In the genomic region with DNA sequence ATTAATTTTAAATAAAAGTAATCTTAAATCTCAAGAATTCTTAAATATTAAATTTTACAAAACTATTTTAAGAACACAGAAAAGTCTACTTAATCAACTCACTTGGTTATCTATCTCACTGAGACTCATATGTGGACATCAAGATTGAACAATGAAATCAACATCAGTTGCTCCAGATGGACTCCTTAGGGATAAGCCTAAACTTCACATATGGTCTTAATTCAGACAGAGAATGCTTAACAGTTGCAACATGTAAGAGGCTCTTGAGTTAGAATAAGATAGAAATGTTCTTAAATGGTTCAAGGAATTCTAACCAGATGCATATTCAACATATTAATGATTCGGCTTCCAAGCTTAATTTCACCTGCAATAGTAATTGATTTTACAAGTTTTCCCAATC, we compare ENCODE assay signal across 22 cellular contexts.
"Had no signal": no experiment of that assay in that cellular context is flagged by ENCODE, and none has a peak within 500 bp of the region (broad histone marks: within the 10 kb centered on the region; RNA-seq: fewer than 3 reads in every experiment).

No MANE protein-coding gene starts in this region.

- ATAC-seq: esophagus mucosa; gastrocnemius medialis; heart left ventricle; left lung; stimulated activated naive B cell treated with anti-CD40 and anti-IgM and Interleukin-4, amounts not matched to agents 10 μg/mL and 1 μg/mL and 100 μg/mL, for 72 hours had no signal

- H3K27me3 ChIP-seq: ascending aorta, gastrocnemius medialis, heart left ventricle, left lung, upper lobe of left lung had no signal

- H3K4me1 ChIP-seq: ascending aorta, gastrocnemius medialis, heart left ventricle, left lung, upper lobe of left lung had no signal

- DNase-seq: activated CD4-positive, alpha-beta T cell treated with anti-CD3 and anti-CD28 coated beads for 1 hour; activated CD8-positive, alpha-beta memory T cell treated with anti-CD3 and anti-CD28 coated beads for 24 hours; activated CD8-positive, alpha-beta memory T cell treated with anti-CD3 and anti-CD28 coated beads, Interleukin-2, amount 50 U/mL, for 48 hours; activated effector memory CD4-positive, alpha-beta T cell treated with Interleukin-2 at 50 U/mL for 16 hours; activated naive CD4-positive, alpha-beta T cell treated with anti-CD3 and anti-CD28 coated beads, Interleukin-2, amount 50 U/mL, for 16 hours; activated T-cell treated with anti-CD3 and anti-CD28 coated beads, Interleukin-2, amount 50 U/mL, for 48 hours; gastrocnemius medialis; heart left ventricle; left lung; mammary epithelial cell; midbrain; nephron progenitor cell; occipital lobe; posterior cingulate gyrus; stimulated activated naive B cell treated with anti-CD40 and anti-IgM and Interleukin-4, amounts not matched to agents 10 μg/mL and 1 μg/mL and 100 μg/mL, for 72 hours; T-helper 2 cell; upper lobe of left lung had no signal

- H3K27ac ChIP-seq: ascending aorta, coronary artery, gastrocnemius medialis, heart left ventricle, left lung, thoracic aorta, upper lobe of left lung, VCaP had no signal

- H3K9me3 ChIP-seq: ascending aorta, gastrocnemius medialis, thoracic aorta, upper lobe of left lung had no signal

- H3K4me3 ChIP-seq: ascending aorta, coronary artery, gastrocnemius medialis, heart left ventricle, left lung, thoracic aorta, upper lobe of left lung had no signal

- H3K36me3 ChIP-seq: ascending aorta, gastrocnemius medialis, heart left ventricle, left lung, thoracic aorta, upper lobe of left lung had no signal
